Comparison of ENCODE assay signal across 8 cellular contexts in the genomic region with DNA sequence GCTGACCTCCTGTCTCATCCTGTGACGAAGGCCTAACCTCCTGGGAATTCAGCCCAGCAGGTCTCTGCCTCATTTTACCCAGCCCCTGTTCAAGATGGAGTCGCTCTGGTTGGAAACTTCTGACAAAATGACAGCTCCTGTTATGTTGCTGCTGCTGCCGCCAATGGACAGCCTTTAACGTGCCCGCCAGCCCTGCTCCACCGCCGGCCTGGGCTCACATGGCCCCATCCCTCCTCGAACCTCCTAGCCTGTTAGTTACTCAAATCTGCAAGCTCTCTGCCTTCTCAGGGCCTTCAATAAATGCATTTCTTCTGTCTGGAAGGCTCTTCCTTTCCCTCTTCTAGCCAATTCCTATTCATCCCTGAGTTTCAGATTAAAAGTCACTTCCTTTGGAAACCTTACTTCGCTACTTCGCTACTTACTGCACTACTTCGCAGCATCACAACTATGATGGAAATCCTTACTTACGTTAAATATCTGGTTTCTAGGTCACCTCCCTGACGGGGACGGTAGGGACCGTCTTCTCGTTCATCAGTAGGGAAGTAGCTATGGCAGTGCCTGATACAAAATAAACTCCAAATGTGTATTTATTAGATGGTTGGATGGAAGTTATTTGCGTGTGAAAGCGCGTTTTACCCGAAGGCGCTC. TPM values are rescaled to one million over a fixed set of nuclear protein-coding genes. Genes with fewer than 3 reads are reported as not detected.
A peak's percentile ranks its signal among the peaks of the same experiment; 100 is the strongest.
DNase-seq lines count a peak whose midpoint lies in the region; ATAC-seq and TF ChIP-seq lines count a peak whose summit lies in the region.

No MANE protein-coding gene starts in this region.

- POLR2A ChIA-PET in Caco-2 (lab: Charles Lee), result interaction anchor here (0.5 to 2.0 kb wide), 7 partner anchors 17 to 147 kb away, joined by 3 to 23 read pairs (median 4); a partner anchor contains a TSS

- H3K9me3 ChIP-seq in Caco-2 (no peaks in the 10 kb centered on the region), thymus (ENCODE audit: control insufficient read depth) (no peaks in the 10 kb centered on the region)

- TSS peak; percentile 96 for BruUV-seq in Caco-2 (replicated peaks; lab: Mats Ljungman, UMichigan)

- peaks cover 15% of the 10 kb centered on the region for H3K36me3 Mint-ChIP-seq in Caco-2 (ENCODE audit: insufficient read depth, unreplicated experiment)

- H3K27ac Mint-ChIP-seq in Caco-2 (ENCODE audit: unreplicated experiment), result peak overlapping the region; percentile 24

- H3K27me3 Mint-ChIP-seq in Caco-2 (ENCODE audit: insufficient read depth, unreplicated experiment), result no peaks in the 10 kb centered on the region

- peaks cover 26% of the 10 kb centered on the region for H3K4me1 ChIP-seq in Caco-2
- peaks cover 20% of the 10 kb centered on the region for H3K4me1 ChIP-seq in thymus (ENCODE audit: control insufficient read depth, insufficient read depth, low read length)

- intact Hi-C loops in Caco-2 (cut with micrococcal nuclease; ENCODE audit: unreplicated experiment) (no loop called here), left colon (cut with DNase I, micrococcal nuclease) (no loop called here)

- peaks cover 34% of the 10 kb centered on the region for H3K4me1 Mint-ChIP-seq in Caco-2 (ENCODE audit: low read depth, unreplicated experiment)

- H3K4me3 ChIP-seq in Caco-2 (ENCODE audit: low read depth, low read length) (peak overlapping the region; percentile 50), thymus (ENCODE audit: low read length) (peak overlapping the region; percentile 88)

- peak; percentile 6 for ATAC-seq in HG02981 (IDR thresholded peaks at IDR 0.05; ENCODE audit: unreplicated experiment)
- peak; percentile 1 for ATAC-seq in left colon
- no peak for ATAC-seq in GM19351 (IDR thresholded peaks at IDR 0.05; ENCODE audit: unreplicated experiment)

- TF ChIP-seq CTCF in Caco-2 (IDR thresholded peaks at IDR 0.05; ENCODE audit: insufficient read depth in 1 of 2, low read depth in 1 of 2, low read length in 1 of 2, severe bottlenecking in 1 of 2, unreplicated experiment in 1 of 2), result no peak

- no peaks in the 10 kb centered on the region for H3K9me3 Mint-ChIP-seq in Caco-2 (ENCODE audit: unreplicated experiment)

- peak overlapping the region; percentile 72 for H3K4me3 Mint-ChIP-seq in Caco-2 (ENCODE audit: unreplicated experiment)

- CTCF ChIA-PET in Caco-2 (lab: Charles Lee), result interaction anchor here (0.6 to 1.5 kb wide), 5 partner anchors 8 to 443 kb away, joined by 3 to 12 read pairs (median 6); a partner anchor contains a TSS

- 26 to 32% (median 28%) methylated on average over 21 of the region's 21 CpGs for WGBS in adipose tissue, 3 donors
- 42% methylated on average over 21 of the region's 21 CpGs for whole genome bisulfite sequencing in thymus

- peak overlapping the region; percentile 15 for H3K27ac ChIP-seq in adipose tissue (ENCODE audit: low read depth, low read length)
- peak overlapping the region; percentile 61 for H3K27ac ChIP-seq in thymus (ENCODE audit: low read depth)

- H3K27me3 ChIP-seq in Caco-2 (replicated peaks; ENCODE audit: control insufficient read depth, insufficient read depth, low read length), result no peaks in the 10 kb centered on the region
- H3K27me3 ChIP-seq in thymus (ENCODE audit: control insufficient read depth, insufficient read depth), result no peaks in the 10 kb centered on the region

- H3K36me3 ChIP-seq in Caco-2 (ENCODE audit: control insufficient read depth, insufficient read depth, low read length) (no peaks in the 10 kb centered on the region), thymus (ENCODE audit: control insufficient read depth, insufficient read depth) (no peaks in the 10 kb centered on the region)

- DNase-seq in Caco-2, result no peak
- no peak for DNase-seq in left colon
- DNase-seq in effector CD8-positive, alpha-beta T cell (lab: John Stamatoyannopoulos, UW), result no peak
- DNase-seq in NCI-H2171 treated with DMSO at 0.1 percent for 48 hours (lab: John Stamatoyannopoulos, UW), result no peak

RNA-seq across cellular contexts. Expression of a gene that starts 0.5 kb away (rescaled TPM):
- 28.7 and 29.2 TPM in 2 replicates for total RNA-seq in Caco-2 (2022)
- polyA plus RNA-seq in adipose tissue, result 10 to 100 TPM; 30.5 to 38.7 (median 33.2) TPM
- total RNA-seq in left colon, result 10 to 100 TPM; 36.5 to 45.9 TPM
- 33.6 TPM for polyA plus RNA-seq in thymus

RNA-seq across cellular contexts. Expression of a gene that starts 17.2 kb away (rescaled TPM):
- total RNA-seq in Caco-2 (2022), result 2.3 and 4.0 TPM in 2 replicates
- 10 to 100 TPM in 1 of 3 donors, 1 to 10 TPM in 2; 5.2 to 13.9 (median 5.5) TPM for polyA plus RNA-seq in adipose tissue
- total RNA-seq in left colon, result under 1 TPM; 0.85 to 0.98 TPM
- 6.1 TPM for polyA plus RNA-seq in thymus

RNA-seq across cellular contexts. Expression of a gene that starts 26.4 kb away (rescaled TPM):
- total RNA-seq in Caco-2 (2022) (128 and 138 TPM in 2 replicates), left colon (100 to 1,000 TPM in 1 of 2 donors, 10 to 100 TPM in 1; 92.6 to 122 TPM)
- polyA plus RNA-seq in adipose tissue (10 to 100 TPM; 53.3 to 71.0 (median 59.7) TPM), thymus (89.3 TPM)

RNA-seq across cellular contexts. Expression of a gene that starts 31.4 kb away (rescaled TPM):
- total RNA-seq in Caco-2 (2022) (37.5 and 41.2 TPM in 2 replicates), left colon (10 to 100 TPM; 95.1 to 98.8 TPM)
- polyA plus RNA-seq in adipose tissue (10 to 100 TPM; 38.7 to 71.3 (median 48.9) TPM), thymus (45.2 TPM)

RNA-seq across cellular contexts. Expression of a gene that starts 42.0 kb away (rescaled TPM):
- total RNA-seq in Caco-2 (2022) (24.7 and 25.2 TPM in 2 replicates), left colon (1 to 10 TPM; 1.6 to 2.2 TPM)
- polyA plus RNA-seq in adipose tissue (1 to 10 TPM; 3.5 to 7.1 (median 4.5) TPM), thymus (5.1 TPM)
